ENCODE assay signal across 24 cellular contexts in the genomic region with DNA sequence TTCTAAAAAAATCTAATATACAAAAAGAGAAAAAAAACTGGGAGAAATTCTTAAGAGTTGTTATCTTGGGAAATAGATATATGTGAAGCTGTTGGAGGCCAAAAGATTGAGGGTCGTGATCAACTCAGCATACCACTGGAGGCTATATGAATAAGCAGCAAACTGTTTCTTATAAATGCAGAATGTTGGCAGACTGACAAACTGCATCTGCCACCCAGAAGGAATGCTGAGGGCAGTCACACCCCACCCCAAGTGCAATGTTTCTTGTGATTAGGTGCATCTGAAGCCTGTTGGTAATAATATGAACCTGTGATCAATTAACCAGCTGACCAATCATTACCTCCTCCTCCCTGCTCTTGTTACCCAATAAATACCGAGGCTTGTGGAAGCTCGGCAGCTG.
DNase-seq lines count a peak whose midpoint lies in the region; ATAC-seq and TF ChIP-seq lines count a peak whose summit lies in the region.
"Had no signal": no experiment of that assay in that cellular context is flagged by ENCODE, and none has a peak within 500 bp of the region (broad histone marks: within the 10 kb centered on the region; RNA-seq: fewer than 3 reads in every experiment).

No MANE protein-coding gene starts in this region.

- no peak overlapping the region for H3K4me3 ChIP-seq in fibroblast of mammary gland (ENCODE audit: control insufficient read depth, low read depth, low read length)
- H3K4me3 ChIP-seq: BLaER1, Peyer's patch had no signal

- DNase-seq in ACHN (peak; percentile 14), ELR (ENCODE audit: low read depth) (peak; percentile 9), NCI-H226 (peak; percentile 28), fibroblast of mammary gland (ENCODE audit: low read depth) (peak; percentile 4), hypothalamus (lab: John Stamatoyannopoulos, UW) (no peak), midbrain (lab: John Stamatoyannopoulos, UW) (no peak), substantia nigra (lab: John Stamatoyannopoulos, UW) (no peak)
- DNase-seq: Caco-2; CD4-positive, alpha-beta memory T cell; DND-41; GF-D8; H7; KBM-7; NCI-H1105; NCI-H146; NCI-H2029 treated with DMSO at 0.1 percent for 48 hours; NCI-H345; NCI-H524; NCI-H774; Peyer's patch had no signal

- no peak for ATAC-seq in GM18505 (IDR thresholded peaks at IDR 0.05; ENCODE audit: unreplicated experiment)
- ATAC-seq: HepG2, SK-N-SH treated with all-trans-retinoic acid at 6 μM for 48 hours had no signal

- in situ Hi-C loops in ACHN (cut with HindIII; ENCODE audit: low pct_ligation_motif_present, low pct_unique_long_range_greater_than_20kb, low sequenced_read_pairs): no loop called here

- H3K27ac ChIP-seq in substantia nigra (ENCODE audit: low read depth, low read length, poor library complexity, severe bottlenecking): no peak overlapping the region
- H3K27ac ChIP-seq: BLaER1, Peyer's patch had no signal

- TF ChIP-seq POLR2A in GM18505 (IDR thresholded peaks at IDR 0.05; ENCODE audit: borderline replicate concordance, extremely low read depth, insufficient read depth, insufficient read length): no peak

- TF ChIP-seq CTCF in fibroblast of mammary gland (conservative IDR thresholded peaks at IDR 0.05; ENCODE audit: control insufficient read depth, insufficient read depth, low read depth, low read length): no peak

Comparison
In these comparisons a context has a peak if more than half of its experiments do, and no peak if none do; other contexts are left out.
1. DNase-seq: peak in ACHN (single experiment), ELR (single experiment), NCI-H226 (single experiment) and fibroblast of mammary gland (single experiment); none in hypothalamus (0 of 51), midbrain (single experiment) and substantia nigra (0 of 49).